In genomic region chr7:81919494-81919893, GRCh38 we compare ENCODE assay signal across 26 cellular contexts.
"Had no signal": no experiment of that assay in that cellular context is flagged by ENCODE, and none has a peak within 500 bp of the region (broad histone marks: within the 10 kb centered on the region; RNA-seq: fewer than 3 reads in every experiment).

No MANE protein-coding gene starts in this region.

- H3K27ac ChIP-seq: body of pancreas, breast epithelium, SJCRH30, SK-N-MC had no signal

- H3K27me3 ChIP-seq: body of pancreas, breast epithelium, SJCRH30 had no signal

- H3K36me3 Mint-ChIP-seq: activated naive CD4-positive, alpha-beta T cell treated with anti-CD3 and anti-CD28 coated beads, Interleukin-2, amount 50 U/mL, for 24 hours; activated naive CD8-positive, alpha-beta T cell treated with anti-CD3 and anti-CD28 coated beads, Interleukin-2, amount 10 ng/mL, durations not matched to agents 7 days and 5 days had no signal

- DNase-seq: activated CD4-positive, alpha-beta T cell treated with anti-CD3 and anti-CD28 coated beads, Interleukin-2, amount 10 ng/mL, durations not matched to agents 7 days and 5 days; activated CD4-positive, alpha-beta T cell treated with anti-CD3 and anti-CD28 coated beads, Interleukin-2, amount 50 U/mL, for 48 hours; activated CD8-positive, alpha-beta T cell treated with anti-CD3 and anti-CD28 coated beads, Interleukin-2, amount 10 ng/mL, durations not matched to agents 7 days and 5 days; activated gamma-delta T cell; activated naive CD4-positive, alpha-beta T cell treated with Interleukin-2 at 50 U/mL for 16 hours; activated naive CD8-positive, alpha-beta T cell treated with anti-CD3 and anti-CD28 coated beads, Interleukin-2, amount 10 ng/mL, durations not matched to agents 7 days and 5 days; activated T-cell treated with anti-CD3 and anti-CD28 coated beads, Interleukin-2, amount 50 U/mL, for 24 hours; body of pancreas; NCI-H1092 treated with DMSO at 0.1 percent for 48 hours; NCI-H1417; NCI-H146; NCI-H187; NCI-H2081; NCI-H2171 treated with DMSO at 0.1 percent for 48 hours; NCI-H226; NCI-H524 treated with DMSO at 0.1 percent for 48 hours; OCI-M1; SHP77; SJCRH30; T1000 had no signal

- H3K4me1 ChIP-seq: body of pancreas, breast epithelium, SJCRH30 had no signal

- H3K4me1 Mint-ChIP-seq: activated CD4-positive, alpha-beta T cell treated with anti-CD3 and anti-CD28 coated beads, Interleukin-2, amount 10 ng/mL, durations not matched to agents 7 days and 5 days; activated naive CD4-positive, alpha-beta T cell treated with anti-CD3 and anti-CD28 coated beads, Interleukin-2, amount 50 U/mL, for 24 hours; activated naive CD8-positive, alpha-beta T cell treated with anti-CD3 and anti-CD28 coated beads, Interleukin-2, amount 10 ng/mL, durations not matched to agents 7 days and 5 days had no signal

- H3K4me3 ChIP-seq: body of pancreas, breast epithelium, SJCRH30, SK-N-MC had no signal

- H3K9me3 ChIP-seq: SJCRH30 had no signal

- H3K27me3 Mint-ChIP-seq: activated CD4-positive, alpha-beta T cell treated with anti-CD3 and anti-CD28 coated beads, Interleukin-2, amount 10 ng/mL, durations not matched to agents 7 days and 5 days; activated naive CD4-positive, alpha-beta T cell treated with anti-CD3 and anti-CD28 coated beads, Interleukin-2, amount 50 U/mL, for 24 hours; activated naive CD8-positive, alpha-beta T cell treated with anti-CD3 and anti-CD28 coated beads, Interleukin-2, amount 10 ng/mL, durations not matched to agents 7 days and 5 days; activated T-cell treated with anti-CD3 and anti-CD28 coated beads, Interleukin-2, amount 50 U/mL, for 24 hours had no signal

- H3K27ac Mint-ChIP-seq: activated CD4-positive, alpha-beta T cell treated with anti-CD3 and anti-CD28 coated beads, Interleukin-2, amount 10 ng/mL, durations not matched to agents 7 days and 5 days; activated CD8-positive, alpha-beta T cell treated with anti-CD3 and anti-CD28 coated beads, Interleukin-2, amount 10 ng/mL, durations not matched to agents 7 days and 5 days; activated naive CD4-positive, alpha-beta T cell treated with anti-CD3 and anti-CD28 coated beads, Interleukin-2, amount 50 U/mL, for 24 hours; activated naive CD8-positive, alpha-beta T cell treated with anti-CD3 and anti-CD28 coated beads, Interleukin-2, amount 10 ng/mL, durations not matched to agents 7 days and 5 days; activated T-cell treated with anti-CD3 and anti-CD28 coated beads, Interleukin-2, amount 50 U/mL, for 24 hours; activated T-helper 2 cell treated with anti-CD3 and anti-CD28 coated beads, Interferon-gamma antibody, Interleukin-2, Interleukin-4, amounts not matched to agents 10 μg/mL and 5 μg/mL and 100 μg/mL, durations not matched to agents 14 hours and 24 hours and 36 hours had no signal

- FAIRE-seq: astrocyte, TTC549 had no signal

- H3K36me3 ChIP-seq: breast epithelium, SJCRH30 had no signal

- H3K4me3 Mint-ChIP-seq: activated CD4-positive, alpha-beta T cell treated with anti-CD3 and anti-CD28 coated beads, Interleukin-2, amount 10 ng/mL, durations not matched to agents 7 days and 5 days; activated CD8-positive, alpha-beta T cell treated with anti-CD3 and anti-CD28 coated beads, Interleukin-2, amount 10 ng/mL, durations not matched to agents 7 days and 5 days; activated naive CD4-positive, alpha-beta T cell treated with anti-CD3 and anti-CD28 coated beads, Interleukin-2, amount 50 U/mL, for 24 hours; activated naive CD8-positive, alpha-beta T cell treated with anti-CD3 and anti-CD28 coated beads, Interleukin-2, amount 10 ng/mL, durations not matched to agents 7 days and 5 days; activated T-cell treated with anti-CD3 and anti-CD28 coated beads, Interleukin-2, amount 50 U/mL, for 24 hours had no signal
